Comparison of ENCODE assay signal across 1 cellular context in the genomic region with DNA sequence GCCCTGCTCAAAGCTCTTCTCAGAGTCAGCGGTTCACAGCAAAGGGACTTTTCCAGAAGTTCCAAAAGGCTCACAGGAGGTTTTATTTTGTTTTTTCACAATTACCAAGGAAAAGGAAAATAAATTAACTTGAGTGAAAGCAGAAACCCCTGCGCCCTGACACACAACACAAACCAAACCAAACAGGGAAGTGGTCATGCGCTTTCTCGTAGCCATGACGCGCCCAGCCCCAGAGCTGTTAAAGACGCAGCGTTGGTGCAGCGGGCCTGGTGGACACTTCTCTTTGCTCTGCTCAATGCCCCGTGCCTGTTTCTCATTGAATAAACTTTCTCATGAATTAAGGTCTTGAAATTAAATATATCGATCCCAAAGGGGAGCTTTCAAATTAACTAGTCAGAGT.
A peak's percentile ranks its signal among the peaks of the same experiment; 100 is the strongest.
TF ChIP-seq lines count a peak whose summit lies in the region.

No MANE protein-coding gene starts in this region.

TF ChIP-seq in GM12878, 131 proteins besides CTCF, POLR2A, EP300 and RAD21 (continued from another document):
- TF ChIP-seq, protein P1, sequence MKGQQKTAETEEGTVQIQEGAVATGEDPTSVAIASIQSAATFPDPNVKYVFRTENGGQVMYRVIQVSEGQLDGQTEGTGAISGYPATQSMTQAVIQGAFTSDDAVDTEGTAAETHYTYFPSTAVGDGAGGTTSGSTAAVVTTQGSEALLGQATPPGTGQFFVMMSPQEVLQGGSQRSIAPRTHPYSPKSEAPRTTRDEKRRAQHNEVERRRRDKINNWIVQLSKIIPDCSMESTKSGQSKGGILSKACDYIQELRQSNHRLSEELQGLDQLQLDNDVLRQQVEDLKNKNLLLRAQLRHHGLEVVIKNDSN (IDR thresholded peaks at IDR 0.05; ENCODE audit: borderline replicate concordance, extremely low read length, insufficient read depth, low read depth, low read length): no peak
- peak; percentile 84; the same call in 1 of the 2 replicates for TF ChIP-seq SPI1 (IDR thresholded peaks at IDR 0.05; ENCODE audit: borderline replicate concordance, insufficient read depth, low read depth, low read length)
- TF ChIP-seq, protein P2, sequence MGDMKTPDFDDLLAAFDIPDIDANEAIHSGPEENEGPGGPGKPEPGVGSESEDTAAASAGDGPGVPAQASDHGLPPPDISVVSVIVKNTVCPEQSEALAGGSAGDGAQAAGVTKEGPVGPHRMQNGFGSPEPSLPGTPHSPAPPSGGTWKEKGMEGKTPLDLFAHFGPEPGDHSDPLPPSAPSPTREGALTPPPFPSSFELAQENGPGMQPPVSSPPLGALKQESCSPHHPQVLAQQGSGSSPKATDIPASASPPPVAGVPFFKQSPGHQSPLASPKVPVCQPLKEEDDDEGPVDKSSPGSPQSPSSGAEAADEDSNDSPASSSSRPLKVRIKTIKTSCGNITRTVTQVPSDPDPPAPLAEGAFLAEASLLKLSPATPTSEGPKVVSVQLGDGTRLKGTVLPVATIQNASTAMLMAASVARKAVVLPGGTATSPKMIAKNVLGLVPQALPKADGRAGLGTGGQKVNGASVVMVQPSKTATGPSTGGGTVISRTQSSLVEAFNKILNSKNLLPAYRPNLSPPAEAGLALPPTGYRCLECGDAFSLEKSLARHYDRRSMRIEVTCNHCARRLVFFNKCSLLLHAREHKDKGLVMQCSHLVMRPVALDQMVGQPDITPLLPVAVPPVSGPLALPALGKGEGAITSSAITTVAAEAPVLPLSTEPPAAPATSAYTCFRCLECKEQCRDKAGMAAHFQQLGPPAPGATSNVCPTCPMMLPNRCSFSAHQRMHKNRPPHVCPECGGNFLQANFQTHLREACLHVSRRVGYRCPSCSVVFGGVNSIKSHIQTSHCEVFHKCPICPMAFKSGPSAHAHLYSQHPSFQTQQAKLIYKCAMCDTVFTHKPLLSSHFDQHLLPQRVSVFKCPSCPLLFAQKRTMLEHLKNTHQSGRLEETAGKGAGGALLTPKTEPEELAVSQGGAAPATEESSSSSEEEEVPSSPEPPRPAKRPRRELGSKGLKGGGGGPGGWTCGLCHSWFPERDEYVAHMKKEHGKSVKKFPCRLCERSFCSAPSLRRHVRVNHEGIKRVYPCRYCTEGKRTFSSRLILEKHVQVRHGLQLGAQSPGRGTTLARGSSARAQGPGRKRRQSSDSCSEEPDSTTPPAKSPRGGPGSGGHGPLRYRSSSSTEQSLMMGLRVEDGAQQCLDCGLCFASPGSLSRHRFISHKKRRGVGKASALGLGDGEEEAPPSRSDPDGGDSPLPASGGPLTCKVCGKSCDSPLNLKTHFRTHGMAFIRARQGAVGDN (IDR thresholded peaks at IDR 0.05): peak; percentile 41; the same call in 1 of the 2 replicates
- TF ChIP-seq, protein P3, sequence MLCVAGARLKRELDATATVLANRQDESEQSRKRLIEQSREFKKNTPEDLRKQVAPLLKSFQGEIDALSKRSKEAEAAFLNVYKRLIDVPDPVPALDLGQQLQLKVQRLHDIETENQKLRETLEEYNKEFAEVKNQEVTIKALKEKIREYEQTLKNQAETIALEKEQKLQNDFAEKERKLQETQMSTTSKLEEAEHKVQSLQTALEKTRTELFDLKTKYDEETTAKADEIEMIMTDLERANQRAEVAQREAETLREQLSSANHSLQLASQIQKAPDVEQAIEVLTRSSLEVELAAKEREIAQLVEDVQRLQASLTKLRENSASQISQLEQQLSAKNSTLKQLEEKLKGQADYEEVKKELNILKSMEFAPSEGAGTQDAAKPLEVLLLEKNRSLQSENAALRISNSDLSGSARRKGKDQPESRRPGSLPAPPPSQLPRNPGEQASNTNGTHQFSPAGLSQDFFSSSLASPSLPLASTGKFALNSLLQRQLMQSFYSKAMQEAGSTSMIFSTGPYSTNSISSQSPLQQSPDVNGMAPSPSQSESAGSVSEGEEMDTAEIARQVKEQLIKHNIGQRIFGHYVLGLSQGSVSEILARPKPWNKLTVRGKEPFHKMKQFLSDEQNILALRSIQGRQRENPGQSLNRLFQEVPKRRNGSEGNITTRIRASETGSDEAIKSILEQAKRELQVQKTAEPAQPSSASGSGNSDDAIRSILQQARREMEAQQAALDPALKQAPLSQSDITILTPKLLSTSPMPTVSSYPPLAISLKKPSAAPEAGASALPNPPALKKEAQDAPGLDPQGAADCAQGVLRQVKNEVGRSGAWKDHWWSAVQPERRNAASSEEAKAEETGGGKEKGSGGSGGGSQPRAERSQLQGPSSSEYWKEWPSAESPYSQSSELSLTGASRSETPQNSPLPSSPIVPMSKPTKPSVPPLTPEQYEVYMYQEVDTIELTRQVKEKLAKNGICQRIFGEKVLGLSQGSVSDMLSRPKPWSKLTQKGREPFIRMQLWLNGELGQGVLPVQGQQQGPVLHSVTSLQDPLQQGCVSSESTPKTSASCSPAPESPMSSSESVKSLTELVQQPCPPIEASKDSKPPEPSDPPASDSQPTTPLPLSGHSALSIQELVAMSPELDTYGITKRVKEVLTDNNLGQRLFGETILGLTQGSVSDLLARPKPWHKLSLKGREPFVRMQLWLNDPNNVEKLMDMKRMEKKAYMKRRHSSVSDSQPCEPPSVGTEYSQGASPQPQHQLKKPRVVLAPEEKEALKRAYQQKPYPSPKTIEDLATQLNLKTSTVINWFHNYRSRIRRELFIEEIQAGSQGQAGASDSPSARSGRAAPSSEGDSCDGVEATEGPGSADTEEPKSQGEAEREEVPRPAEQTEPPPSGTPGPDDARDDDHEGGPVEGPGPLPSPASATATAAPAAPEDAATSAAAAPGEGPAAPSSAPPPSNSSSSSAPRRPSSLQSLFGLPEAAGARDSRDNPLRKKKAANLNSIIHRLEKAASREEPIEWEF (IDR thresholded peaks at IDR 0.05; ENCODE audit: insufficient replicate concordance, low read depth, low read length): no peak
- TF ChIP-seq MEF2B (IDR thresholded peaks at IDR 0.05; ENCODE audit: partially characterized antibody, poor library complexity, severe bottlenecking): no peak
- TF ChIP-seq HDAC6 (IDR thresholded peaks at IDR 0.05; ENCODE audit: unreplicated experiment): no peak
- TF ChIP-seq SUZ12 (IDR thresholded peaks at IDR 0.05; ENCODE audit: unreplicated experiment): no peak
- TF ChIP-seq, protein P4, sequence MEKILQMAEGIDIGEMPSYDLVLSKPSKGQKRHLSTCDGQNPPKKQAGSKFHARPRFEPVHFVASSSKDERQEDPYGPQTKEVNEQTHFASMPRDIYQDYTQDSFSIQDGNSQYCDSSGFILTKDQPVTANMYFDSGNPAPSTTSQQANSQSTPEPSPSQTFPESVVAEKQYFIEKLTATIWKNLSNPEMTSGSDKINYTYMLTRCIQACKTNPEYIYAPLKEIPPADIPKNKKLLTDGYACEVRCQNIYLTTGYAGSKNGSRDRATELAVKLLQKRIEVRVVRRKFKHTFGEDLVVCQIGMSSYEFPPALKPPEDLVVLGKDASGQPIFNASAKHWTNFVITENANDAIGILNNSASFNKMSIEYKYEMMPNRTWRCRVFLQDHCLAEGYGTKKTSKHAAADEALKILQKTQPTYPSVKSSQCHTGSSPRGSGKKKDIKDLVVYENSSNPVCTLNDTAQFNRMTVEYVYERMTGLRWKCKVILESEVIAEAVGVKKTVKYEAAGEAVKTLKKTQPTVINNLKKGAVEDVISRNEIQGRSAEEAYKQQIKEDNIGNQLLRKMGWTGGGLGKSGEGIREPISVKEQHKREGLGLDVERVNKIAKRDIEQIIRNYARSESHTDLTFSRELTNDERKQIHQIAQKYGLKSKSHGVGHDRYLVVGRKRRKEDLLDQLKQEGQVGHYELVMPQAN (conservative IDR thresholded peaks at IDR 0.05): no peak
- no peak for TF ChIP-seq RCOR1 (conservative IDR thresholded peaks at IDR 0.05; ENCODE audit: low read depth, low read length)
